34 cellular contexts compared by ENCODE assay signal in the genomic region with DNA sequence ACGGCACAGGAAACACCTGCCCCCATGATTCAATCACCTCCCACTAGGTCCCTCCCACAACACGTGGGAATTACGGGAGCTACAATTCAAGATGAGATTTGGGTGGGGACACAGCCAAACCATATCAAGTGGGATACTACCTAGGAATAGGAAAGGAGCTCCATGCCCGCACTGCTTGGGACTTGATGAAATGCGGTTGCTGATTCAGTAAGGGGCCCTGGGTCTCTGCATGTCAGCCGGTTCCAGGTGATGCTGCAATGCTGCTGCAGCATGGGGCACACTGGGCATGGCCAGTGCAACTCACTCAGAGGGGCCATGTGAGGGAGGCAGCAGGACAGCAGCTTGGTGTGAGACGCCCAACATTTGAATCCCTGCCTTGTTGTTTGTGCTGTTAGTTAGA. TPM values are rescaled to one million over a fixed set of nuclear protein-coding genes. Genes with fewer than 3 reads are reported as not detected.
"Had no signal": no experiment of that assay in that cellular context is flagged by ENCODE, and none has a peak within 500 bp of the region (broad histone marks: within the 10 kb centered on the region; RNA-seq: fewer than 3 reads in every experiment).

No MANE protein-coding gene starts in this region.

- H3K27ac ChIP-seq: ascending aorta, cardiac muscle cell, VCaP had no signal

- H3K4me3 ChIP-seq: ascending aorta, cardiac muscle cell had no signal

- H3K27me3 ChIP-seq: ascending aorta, cardiac muscle cell had no signal

- H3K4me1 ChIP-seq: ascending aorta had no signal

- H3K4me1 Mint-ChIP-seq: activated B cell treated with CpG ODN at 0.5 μM for 24 hours; activated CD4-positive, alpha-beta memory T cell treated with anti-CD3 and anti-CD28 coated beads, Interleukin-2, amount 10 ng/mL, durations not matched to agents 7 days and 5 days; activated CD4-positive, alpha-beta T cell treated with anti-CD3 and anti-CD28 coated beads, Interleukin-2, amount 10 ng/mL, durations not matched to agents 24 days and 14 days; activated CD8-positive, alpha-beta memory T cell treated with anti-CD3 and anti-CD28 coated beads, Interleukin-2, amount 10 ng/mL, durations not matched to agents 7 days and 5 days; activated naive CD4-positive, alpha-beta T cell treated with anti-CD3 and anti-CD28 coated beads, Interleukin-2, amount 10 ng/mL, durations not matched to agents 7 days and 5 days; activated naive CD4-positive, alpha-beta T cell treated with anti-CD3 and anti-CD28 coated beads, Interleukin-2, amount 50 U/mL, for 24 hours; activated naive CD8-positive, alpha-beta T cell treated with anti-CD3 and anti-CD28 coated beads, Interleukin-2, amount 10 ng/mL, durations not matched to agents 7 days and 5 days; activated naive CD8-positive, alpha-beta T cell treated with anti-CD3 and anti-CD28 coated beads, Interleukin-2, amount 50 U/mL, for 24 hours; brain; central memory CD8-positive, alpha-beta T cell had no signal

- H3K27me3 Mint-ChIP-seq: activated CD4-positive, alpha-beta memory T cell treated with anti-CD3 and anti-CD28 coated beads, Interleukin-2, amount 10 ng/mL, durations not matched to agents 7 days and 5 days; activated CD4-positive, alpha-beta T cell treated with anti-CD3 and anti-CD28 coated beads, Interleukin-2, amount 10 ng/mL, durations not matched to agents 24 days and 14 days; activated CD8-positive, alpha-beta memory T cell treated with anti-CD3 and anti-CD28 coated beads, Interleukin-2, amount 10 ng/mL, durations not matched to agents 7 days and 5 days; activated naive CD4-positive, alpha-beta T cell treated with anti-CD3 and anti-CD28 coated beads, Interleukin-2, amount 10 ng/mL, durations not matched to agents 7 days and 5 days had no signal

- H3K9me3 Mint-ChIP-seq: activated naive CD4-positive, alpha-beta T cell treated with anti-CD3 and anti-CD28 coated beads, Interleukin-2, amount 10 ng/mL, durations not matched to agents 7 days and 5 days; activated T-helper 2 cell treated with anti-CD3 and anti-CD28 coated beads, Interferon-gamma antibody, Interleukin-2, Interleukin-4, amounts not matched to agents 10 μg/mL and 5 μg/mL and 100 μg/mL, durations not matched to agents 14 hours and 24 hours and 36 hours; T-helper 2 cell treated with Interferon-gamma antibody and Interleukin-4, amounts not matched to agents 5 μg/mL and 100 μg/mL, for 36 hours had no signal

- H3K36me3 Mint-ChIP-seq: activated naive CD4-positive, alpha-beta T cell treated with anti-CD3 and anti-CD28 coated beads, Interleukin-2, amount 10 ng/mL, durations not matched to agents 7 days and 5 days; activated naive CD4-positive, alpha-beta T cell treated with anti-CD3 and anti-CD28 coated beads, Interleukin-2, amount 50 U/mL, for 24 hours; activated naive CD8-positive, alpha-beta T cell treated with anti-CD3 and anti-CD28 coated beads, Interleukin-2, amount 10 ng/mL, durations not matched to agents 7 days and 5 days had no signal

- H3K27ac Mint-ChIP-seq: activated B cell treated with CpG ODN at 0.5 μM for 24 hours; activated CD4-positive, alpha-beta memory T cell treated with anti-CD3 and anti-CD28 coated beads, Interleukin-2, amount 10 ng/mL, durations not matched to agents 7 days and 5 days; activated CD4-positive, alpha-beta T cell treated with anti-CD3 and anti-CD28 coated beads, Interleukin-2, amount 10 ng/mL, durations not matched to agents 24 days and 14 days; activated CD8-positive, alpha-beta memory T cell treated with anti-CD3 and anti-CD28 coated beads, Interleukin-2, amount 10 ng/mL, durations not matched to agents 7 days and 5 days; activated CD8-positive, alpha-beta T cell treated with anti-CD3 and anti-CD28 coated beads, Interleukin-2, amount 10 ng/mL, durations not matched to agents 7 days and 5 days; activated naive CD4-positive, alpha-beta T cell treated with anti-CD3 and anti-CD28 coated beads, Interleukin-2, amount 10 ng/mL, durations not matched to agents 7 days and 5 days; activated naive CD4-positive, alpha-beta T cell treated with anti-CD3 and anti-CD28 coated beads, Interleukin-2, amount 50 U/mL, for 24 hours; activated naive CD8-positive, alpha-beta T cell; activated naive CD8-positive, alpha-beta T cell treated with anti-CD3 and anti-CD28 coated beads, Interleukin-2, amount 10 ng/mL, durations not matched to agents 7 days and 5 days; activated naive CD8-positive, alpha-beta T cell treated with anti-CD3 and anti-CD28 coated beads, Interleukin-2, amount 50 U/mL, for 24 hours; activated T-cell treated with anti-CD3 and anti-CD28 coated beads, Interleukin-2, amount 50 U/mL, for 24 hours; activated T-helper 2 cell treated with anti-CD3 and anti-CD28 coated beads, Interferon-gamma antibody, Interleukin-2, Interleukin-4, amounts not matched to agents 10 μg/mL and 5 μg/mL and 100 μg/mL, durations not matched to agents 14 hours and 24 hours and 36 hours; T-helper 1 cell treated with Interleukin-12 subunit alpha and Interleukin-12 subunit beta and Interleukin-4 antibody, amounts not matched to agents 30 μg/mL and 1 μg/mL, for 36 hours; T-helper 2 cell treated with Interferon-gamma antibody and Interleukin-4, amounts not matched to agents 5 μg/mL and 100 μg/mL, for 36 hours had no signal

- DNase-seq: activated B cell treated with CpG ODN at 0.5 μM for 24 hours; activated CD4-positive, alpha-beta memory T cell treated with anti-CD3 and anti-CD28 coated beads, Interleukin-2, amount 10 ng/mL, durations not matched to agents 7 days and 5 days; activated CD4-positive, alpha-beta T cell treated with anti-CD3 and anti-CD28 coated beads for 4 hours; activated CD4-positive, alpha-beta T cell treated with anti-CD3 and anti-CD28 coated beads, Interleukin-2, amount 10 ng/mL, durations not matched to agents 24 days and 14 days; activated CD4-positive, alpha-beta T cell treated with anti-CD3 and anti-CD28 coated beads, Interleukin-2, amount 50 U/mL, for 48 hours; activated CD4-positive, CD25-positive, alpha-beta regulatory T cell treated with anti-CD3 and anti-CD28 coated beads, Interleukin-2, amount 50 U/mL, for 72 hours; activated CD8-positive, alpha-beta memory T cell treated with anti-CD3 and anti-CD28 coated beads for 24 hours; activated CD8-positive, alpha-beta memory T cell treated with anti-CD3 and anti-CD28 coated beads, Interleukin-2, amount 10 ng/mL, durations not matched to agents 7 days and 5 days; activated CD8-positive, alpha-beta memory T cell treated with anti-CD3 and anti-CD28 coated beads, Interleukin-2, amount 50 U/mL, for 48 hours; activated CD8-positive, alpha-beta T cell treated with anti-CD3 and anti-CD28 coated beads, Interleukin-2, amount 10 ng/mL, durations not matched to agents 7 days and 5 days; activated gamma-delta T cell; activated naive CD4-positive, alpha-beta T cell treated with anti-CD3 and anti-CD28 coated beads, Interleukin-2, amount 10 ng/mL, durations not matched to agents 7 days and 5 days; activated naive CD4-positive, alpha-beta T cell treated with Interleukin-2 at 50 U/mL for 16 hours; activated naive CD8-positive, alpha-beta T cell treated with anti-CD3 and anti-CD28 coated beads, Interleukin-2, amount 10 ng/mL, durations not matched to agents 7 days and 5 days; activated naive CD8-positive, alpha-beta T cell treated with anti-CD3 and anti-CD28 coated beads, Interleukin-2, amount 50 U/mL, for 24 hours; activated T-cell treated with anti-CD3 and anti-CD28 coated beads, Interleukin-2, amount 50 U/mL, for 24 hours; activated T-cell treated with anti-CD3 and anti-CD28 coated beads, Interleukin-2, amount 50 U/mL, for 48 hours; amygdala; anterior cingulate cortex; caudate nucleus; SW 1271; T-helper 1 cell; T-helper 2 cell; T-helper 9 cell had no signal

- ATAC-seq: activated CD8-positive, alpha-beta memory T cell treated with anti-CD3 and anti-CD28 coated beads, Interleukin-2, amount 10 ng/mL, durations not matched to agents 7 days and 5 days; activated CD8-positive, alpha-beta T cell treated with anti-CD3 and anti-CD28 coated beads, Interleukin-2, amount 10 ng/mL, durations not matched to agents 7 days and 5 days; activated naive CD8-positive, alpha-beta T cell treated with anti-CD3 and anti-CD28 coated beads, Interleukin-2, amount 50 U/mL, for 24 hours had no signal

- H3K4me3 Mint-ChIP-seq: activated B cell treated with CpG ODN at 0.5 μM for 24 hours; activated CD4-positive, alpha-beta memory T cell treated with anti-CD3 and anti-CD28 coated beads, Interleukin-2, amount 10 ng/mL, durations not matched to agents 7 days and 5 days; activated CD4-positive, alpha-beta T cell treated with anti-CD3 and anti-CD28 coated beads, Interleukin-2, amount 10 ng/mL, durations not matched to agents 24 days and 14 days; activated CD8-positive, alpha-beta memory T cell treated with anti-CD3 and anti-CD28 coated beads, Interleukin-2, amount 10 ng/mL, durations not matched to agents 7 days and 5 days; activated CD8-positive, alpha-beta T cell treated with anti-CD3 and anti-CD28 coated beads, Interleukin-2, amount 10 ng/mL, durations not matched to agents 7 days and 5 days; activated naive CD4-positive, alpha-beta T cell treated with anti-CD3 and anti-CD28 coated beads, Interleukin-2, amount 10 ng/mL, durations not matched to agents 7 days and 5 days; activated naive CD4-positive, alpha-beta T cell treated with anti-CD3 and anti-CD28 coated beads, Interleukin-2, amount 50 U/mL, for 24 hours; activated naive CD8-positive, alpha-beta T cell; activated naive CD8-positive, alpha-beta T cell treated with anti-CD3 and anti-CD28 coated beads, Interleukin-2, amount 10 ng/mL, durations not matched to agents 7 days and 5 days; activated naive CD8-positive, alpha-beta T cell treated with anti-CD3 and anti-CD28 coated beads, Interleukin-2, amount 50 U/mL, for 24 hours; activated T-cell treated with anti-CD3 and anti-CD28 coated beads, Interleukin-2, amount 50 U/mL, for 24 hours; brain; central memory CD8-positive, alpha-beta T cell; T-helper 1 cell treated with Interleukin-12 subunit alpha and Interleukin-12 subunit beta and Interleukin-4 antibody, amounts not matched to agents 30 μg/mL and 1 μg/mL, for 36 hours; T-helper 2 cell treated with Interferon-gamma antibody and Interleukin-4, amounts not matched to agents 5 μg/mL and 100 μg/mL, for 36 hours had no signal

- H3K36me3 ChIP-seq: ascending aorta, cardiac muscle cell had no signal

RNA-seq across cellular contexts. Expression of gene MSX1, which starts 34.0 kb away (rescaled TPM):
- total RNA-seq: activated B cell treated with CpG ODN at 0.5 μM for 24 hours; activated CD4-positive, alpha-beta memory T cell treated with anti-CD3 and anti-CD28 coated beads, Interleukin-2, amount 10 ng/mL, durations not matched to agents 7 days and 5 days; activated CD4-positive, alpha-beta T cell treated with anti-CD3 and anti-CD28 coated beads, Interleukin-2, amount 10 ng/mL, durations not matched to agents 24 days and 14 days; activated CD8-positive, alpha-beta T cell treated with anti-CD3 and anti-CD28 coated beads, Interleukin-2, amount 10 ng/mL, durations not matched to agents 7 days and 5 days; activated naive CD8-positive, alpha-beta T cell treated with anti-CD3 and anti-CD28 coated beads, Interleukin-2, amount 10 ng/mL, durations not matched to agents 7 days and 5 days; activated T-helper 2 cell treated with anti-CD3 and anti-CD28 coated beads, Interferon-gamma antibody, Interleukin-2, Interleukin-4, amounts not matched to agents 10 μg/mL and 5 μg/mL and 100 μg/mL, durations not matched to agents 14 hours and 24 hours and 36 hours had no signal
